Comparison of ENCODE assay signal across 8 cellular contexts in genomic region chr14:74502236-74503019, GRCh38. TPM values are rescaled to one million over a fixed set of nuclear protein-coding genes. Genes with fewer than 3 reads are reported as not detected.
A peak's percentile ranks its signal among the peaks of the same experiment; 100 is the strongest.
DNase-seq lines count a peak whose midpoint lies in the region; ATAC-seq, FAIRE-seq and TF ChIP-seq lines count a peak whose summit lies in the region.

No MANE protein-coding gene starts in this region.

- H3K27me3 ChIP-seq in bronchial epithelial cell (ENCODE audit: control insufficient read depth, insufficient read depth, low read length) = no peaks in the 10 kb centered on the region

- no peaks in the 10 kb centered on the region for H3K9me3 Mint-ChIP-seq in activated naive CD4-positive, alpha-beta T cell treated with anti-CD3 and anti-CD28 coated beads, Interleukin-2, amount 10 ng/mL, durations not matched to agents 7 days and 5 days

- H3K27ac Mint-ChIP-seq in activated naive CD4-positive, alpha-beta T cell treated with anti-CD3 and anti-CD28 coated beads, Interleukin-2, amount 10 ng/mL, durations not matched to agents 7 days and 5 days = no peak overlapping the region

- peaks cover 1% of the 10 kb centered on the region for H3K36me3 ChIP-seq in bronchial epithelial cell (ENCODE audit: control insufficient read depth, insufficient read depth, low read length)

- H3K27me3 Mint-ChIP-seq in activated naive CD4-positive, alpha-beta T cell treated with anti-CD3 and anti-CD28 coated beads, Interleukin-2, amount 10 ng/mL, durations not matched to agents 7 days and 5 days = peaks cover 17% of the 10 kb centered on the region

- ATAC-seq in GM21447 (IDR thresholded peaks at IDR 0.05; ENCODE audit: unreplicated experiment) = no peak

- peaks cover 2% of the 10 kb centered on the region for H3K36me3 Mint-ChIP-seq in activated naive CD4-positive, alpha-beta T cell treated with anti-CD3 and anti-CD28 coated beads, Interleukin-2, amount 10 ng/mL, durations not matched to agents 7 days and 5 days

- peak; percentile 80 for TF ChIP-seq CTCF in bronchial epithelial cell (IDR thresholded peaks at IDR 0.05; ENCODE audit: insufficient read depth, low read length, severe bottlenecking)

- H3K4me3 ChIP-seq in bronchial epithelial cell (ENCODE audit: low read depth, low read length) = no peak overlapping the region

- H3K4me1 Mint-ChIP-seq in activated naive CD4-positive, alpha-beta T cell treated with anti-CD3 and anti-CD28 coated beads, Interleukin-2, amount 10 ng/mL, durations not matched to agents 7 days and 5 days = peaks cover 7% of the 10 kb centered on the region

- FAIRE-seq in bronchial epithelial cell (lab: Jason Lieb, UNC) = no peak

- DNase-seq in activated naive CD4-positive, alpha-beta T cell treated with anti-CD3 and anti-CD28 coated beads, Interleukin-2, amount 10 ng/mL, durations not matched to agents 7 days and 5 days = peak; percentile 50
- DNase-seq in activated naive CD4-positive, alpha-beta T cell treated with anti-CD3 and anti-CD28 coated beads, Interleukin-2, amount 50 U/mL, for 16 hours = no peak
- DNase-seq in NCI-H510A treated with DMSO at 0.1 percent for 48 hours (lab: John Stamatoyannopoulos, UW) (peak; percentile 65), bronchial epithelial cell (ENCODE audit: low read depth) (peak; percentile 44), myocyte (ENCODE audit: low read depth) (peak; percentile 44), GM03348 (ENCODE audit: low spot score) (no peak)
- DNase-seq in activated CD4-positive, CD25-positive, alpha-beta regulatory T cell treated with anti-CD3 and anti-CD28 coated beads, Interleukin-2, amount 50 U/mL, for 72 hours = no peak

- H3K4me3 Mint-ChIP-seq in activated naive CD4-positive, alpha-beta T cell treated with anti-CD3 and anti-CD28 coated beads, Interleukin-2, amount 10 ng/mL, durations not matched to agents 7 days and 5 days = no peak overlapping the region

- CTCF ChIA-PET in activated naive CD4-positive, alpha-beta T cell treated with anti-CD3 and anti-CD28 coated beads, Interleukin-2, amount 10 ng/mL, durations not matched to agents 7 days and 5 days (lab: Charles Lee) = interaction anchor here (0.7 to 1.3 kb wide), 5 partner anchors 12 to 146 kb away, joined by 3 read pairs; no protein-coding TSS in a partner anchor

RNA-seq across cellular contexts. Expression of gene ISCA2, which starts 8.9 kb away (rescaled TPM):
- total RNA-seq in bronchial epithelial cell = 8.6 and 11.3 TPM in 2 replicates
- total RNA-seq in myocyte = 14.6 and 27.0 TPM in 2 replicates
- polyA plus RNA-seq in myocyte (2012) = 19.1 TPM

RNA-seq across cellular contexts. Expression of gene NPC2, which starts 9.3 kb away (rescaled TPM):
- 154 and 191 TPM in 2 replicates for total RNA-seq in bronchial epithelial cell
- 658 and 898 TPM in 2 replicates for total RNA-seq in myocyte
- polyA plus RNA-seq in myocyte (2012) = 421 TPM

Comparison
In these comparisons a context has a peak if more than half of its experiments do, and no peak if none do; other contexts are left out.
1. DNase-seq: peak in activated naive CD4-positive, alpha-beta T cell treated with anti-CD3 and anti-CD28 coated beads, Interleukin-2, amount 10 ng/mL, durations not matched to agents 7 days and 5 days (single experiment), NCI-H510A treated with DMSO at 0.1 percent for 48 hours (single experiment), bronchial epithelial cell (single experiment) and myocyte (single experiment); none in activated naive CD4-positive, alpha-beta T cell treated with anti-CD3 and anti-CD28 coated beads, Interleukin-2, amount 50 U/mL, for 16 hours (single experiment), activated CD4-positive, CD25-positive, alpha-beta regulatory T cell treated with anti-CD3 and anti-CD28 coated beads, Interleukin-2, amount 50 U/mL, for 72 hours (single experiment) and GM03348 (single experiment).